In the genomic region with DNA sequence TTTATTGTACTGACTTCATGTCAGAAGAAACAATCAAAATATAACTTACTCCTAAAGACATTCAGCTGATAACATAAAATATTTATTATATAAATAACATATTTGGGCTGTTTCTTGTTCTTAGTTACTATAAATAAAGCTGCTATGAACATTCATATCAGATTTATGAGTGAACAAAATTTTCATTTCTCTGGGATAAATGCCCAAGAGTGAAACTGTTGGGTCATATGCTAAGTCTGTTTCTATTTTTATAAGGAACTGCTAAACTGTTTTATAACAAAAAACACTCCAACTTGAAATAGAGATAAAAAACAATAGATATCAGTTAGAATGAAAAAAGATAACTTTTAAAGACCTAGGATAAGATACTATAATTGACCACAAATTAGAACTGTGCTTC, we compare ENCODE assay signal across 18 cellular contexts. TPM values are rescaled to one million over a fixed set of nuclear protein-coding genes. Genes with fewer than 3 reads are reported as not detected.
"Had no signal": no experiment of that assay in that cellular context is flagged by ENCODE, and none has a peak within 500 bp of the region (broad histone marks: within the 10 kb centered on the region; RNA-seq: fewer than 3 reads in every experiment).

No MANE protein-coding gene starts in this region.

- H3K27me3 ChIP-seq: cardiac muscle cell, colonic mucosa, foreskin keratinocyte, heart right ventricle, neutrophil had no signal

- H3K4me3 ChIP-seq: cardiac muscle cell, colonic mucosa, heart right ventricle had no signal

- H3K36me3 ChIP-seq: cardiac muscle cell, colonic mucosa had no signal

- ATAC-seq: activated T-cell treated with anti-CD3 and anti-CD28 coated beads, Interleukin-2, amount 50 U/mL, for 72 hours; foreskin keratinocyte; heart right ventricle; naive thymus-derived CD4-positive, alpha-beta T cell; right cardiac atrium had no signal

- DNase-seq: activated CD4-positive, alpha-beta T cell treated with anti-CD3 and anti-CD28 coated beads for 1 hour; activated CD4-positive, alpha-beta T cell treated with anti-CD3 and anti-CD28 coated beads, Interleukin-2, amount 50 U/mL, for 48 hours; activated gamma-delta T cell treated with Interleukin-2 at 50 U/mL for 16 hours; activated naive CD8-positive, alpha-beta T cell treated with anti-CD3 and anti-CD28 coated beads for 36 hours; activated T-cell treated with anti-CD3 and anti-CD28 coated beads, Interleukin-2, amount 50 U/mL, for 72 hours; colonic mucosa; effector CD8-positive, alpha-beta T cell; foreskin keratinocyte; heart right ventricle; midbrain; naive thymus-derived CD4-positive, alpha-beta T cell; right cardiac atrium; stimulated activated naive B cell treated with anti-CD40 and anti-IgM and Interleukin-4, amounts not matched to agents 10 μg/mL and 1 μg/mL and 100 μg/mL, for 72 hours had no signal

- H3K9me3 ChIP-seq: colonic mucosa, neutrophil had no signal

- H3K4me1 ChIP-seq: colonic mucosa, foreskin keratinocyte had no signal

- H3K27ac ChIP-seq: cardiac muscle cell, colonic mucosa, epithelial cell of prostate, foreskin keratinocyte, heart right ventricle, neutrophil had no signal

RNA-seq across cellular contexts. Expression of gene CC2D2B, which starts 26.5 kb away (rescaled TPM):
- total RNA-seq: activated naive CD8-positive, alpha-beta T cell treated with anti-CD3 and anti-CD28 coated beads for 36 hours; foreskin keratinocyte; kidney epithelial cell; SK-MEL-5 had no signal
- polyA plus RNA-seq: naive thymus-derived CD4-positive, alpha-beta T cell had no signal
